25 cellular contexts compared by ENCODE assay signal in genomic region chr11:119829407-119829806, GRCh38.
"Had no signal": no experiment of that assay in that cellular context is flagged by ENCODE, and none has a peak within 500 bp of the region (broad histone marks: within the 10 kb centered on the region; RNA-seq: fewer than 3 reads in every experiment).

No MANE protein-coding gene starts in this region.

- H3K9me3 ChIP-seq: esophagus squamous epithelium, neutrophil, pancreas, sigmoid colon, stomach, thoracic aorta, upper lobe of right lung, uterus had no signal

- H3K36me3 ChIP-seq: esophagus squamous epithelium, left lung, neutrophil, pancreas, sigmoid colon, stomach, thoracic aorta, tibial nerve, upper lobe of right lung, uterus had no signal

- ATAC-seq: effector memory CD8-positive, alpha-beta T cell; left lung; naive thymus-derived CD4-positive, alpha-beta T cell; pancreas; stimulated activated effector memory CD8-positive, alpha-beta T cell treated with anti-CD3 and anti-CD28 coated beads, Interleukin-12 subunit alpha, Interleukin-12 subunit beta, amount 100 ng/mL, for 72 hours; upper lobe of right lung had no signal

- H3K27ac Mint-ChIP-seq: effector memory CD8-positive, alpha-beta T cell; progenitor cell of endocrine pancreas; stimulated activated effector memory CD8-positive, alpha-beta T cell treated with anti-CD3 and anti-CD28 coated beads, Interleukin-12 subunit alpha, Interleukin-12 subunit beta, amount 100 ng/mL, for 72 hours had no signal

- H3K4me3 ChIP-seq: esophagus squamous epithelium, hepatocyte, left lung, pancreas, sigmoid colon, stomach, thoracic aorta, tibial nerve, upper lobe of right lung, uterus had no signal

- DNase-seq: cerebellar nuclear complex; cortex of kidney; effector memory CD8-positive, alpha-beta T cell; erythroblast; esophagus squamous epithelium; head of caudate nucleus; kidney; left lung; midbrain; naive thymus-derived CD4-positive, alpha-beta T cell; nephron progenitor cell; pancreas; sigmoid colon; stimulated activated CD4-positive, alpha-beta T cell treated with anti-CD3 and anti-CD28 coated beads, Interleukin-2, amount 100 ng/mL, for 24 hours; stimulated activated CD4-positive, alpha-beta T cell treated with anti-CD3 and anti-CD28 coated beads, Interleukin-4, amount 100 ng/mL, for 24 hours; stimulated activated naive CD4-positive, alpha-beta T cell treated with Interleukin-2 at 50 U/mL for 16 hours; stomach; upper lobe of right lung; uterus had no signal

- H3K36me3 Mint-ChIP-seq: naive thymus-derived CD4-positive, alpha-beta T cell; stimulated activated effector memory CD8-positive, alpha-beta T cell treated with anti-CD3 and anti-CD28 coated beads, Interleukin-12 subunit alpha, Interleukin-12 subunit beta, amount 100 ng/mL, for 72 hours had no signal

- H3K27me3 ChIP-seq: hepatocyte, pancreas, tibial nerve, upper lobe of right lung, uterus had no signal

- H3K27ac ChIP-seq: esophagus squamous epithelium, hepatocyte, left lung, neutrophil, pancreas, sigmoid colon, stomach, thoracic aorta, tibial nerve, upper lobe of right lung, uterus had no signal

- H3K4me3 Mint-ChIP-seq: effector memory CD8-positive, alpha-beta T cell; naive thymus-derived CD4-positive, alpha-beta T cell; nephron progenitor cell; stimulated activated effector memory CD8-positive, alpha-beta T cell treated with anti-CD3 and anti-CD28 coated beads, Interleukin-12 subunit alpha, Interleukin-12 subunit beta, amount 100 ng/mL, for 72 hours had no signal

- H3K4me1 Mint-ChIP-seq: naive thymus-derived CD4-positive, alpha-beta T cell; stimulated activated effector memory CD8-positive, alpha-beta T cell treated with anti-CD3 and anti-CD28 coated beads, Interleukin-12 subunit alpha, Interleukin-12 subunit beta, amount 100 ng/mL, for 72 hours had no signal

- H3K4me1 ChIP-seq: left lung, pancreas, sigmoid colon, upper lobe of right lung, uterus had no signal
